In genomic region chr12:31655792-31656191, GRCh38 we compare ENCODE assay signal across 18 cellular contexts.
"Had no signal": no experiment of that assay in that cellular context is flagged by ENCODE, and none has a peak within 500 bp of the region (broad histone marks: within the 10 kb centered on the region; RNA-seq: fewer than 3 reads in every experiment).

No MANE protein-coding gene starts in this region.

- H3K9me3 ChIP-seq: colonic mucosa, left ventricle myocardium inferior, neutrophil, spleen, upper lobe of right lung had no signal

- H3K27ac ChIP-seq: colonic mucosa, left ventricle myocardium inferior, neutrophil, spleen, upper lobe of right lung had no signal

- H3K36me3 ChIP-seq: colonic mucosa, left ventricle myocardium inferior, neutrophil, spleen, upper lobe of right lung had no signal

- H3K4me3 ChIP-seq: colonic mucosa, left ventricle myocardium inferior, spleen, upper lobe of right lung had no signal

- ATAC-seq: activated CD8-positive, alpha-beta memory T cell treated with anti-CD3 and anti-CD28 coated beads, Interleukin-2, amount 10 ng/mL, durations not matched to agents 7 days and 5 days; activated T-cell treated with anti-CD3 and anti-CD28 coated beads, Interleukin-2, amount 50 U/mL, for 4 hours; sciatic nerve; upper lobe of right lung had no signal

- H3K27me3 ChIP-seq: colonic mucosa, neutrophil, spleen, upper lobe of right lung had no signal

- DNase-seq: activated CD4-positive, alpha-beta T cell treated with anti-CD3 and anti-CD28 coated beads for 1 hour; activated CD4-positive, alpha-beta T cell treated with anti-CD3 and anti-CD28 coated beads, Interleukin-2, amount 50 U/mL, for 48 hours; activated CD8-positive, alpha-beta memory T cell treated with anti-CD3 and anti-CD28 coated beads, Interleukin-2, amount 10 ng/mL, durations not matched to agents 7 days and 5 days; activated gamma-delta T cell; activated naive CD8-positive, alpha-beta T cell treated with anti-CD3 and anti-CD28 coated beads for 36 hours; activated T-cell treated with anti-CD3 and anti-CD28 coated beads, Interleukin-2, amount 50 U/mL, for 4 hours; aorta; colonic mucosa; kidney; left ventricle myocardium inferior; posterior cingulate gyrus; spleen; stimulated activated CD4-positive, alpha-beta T cell treated with anti-CD3 and anti-CD28 coated beads, Interleukin-1b, Interleukin-23, amount 100 ng/mL, for 48 hours; stimulated activated naive CD4-positive, alpha-beta T cell treated with Interleukin-2 at 50 U/mL for 16 hours; T-helper 9 cell; upper lobe of right lung had no signal

- H3K4me1 ChIP-seq: colonic mucosa had no signal
